ENCODE assay signal across 8 cellular contexts in the genomic region with DNA sequence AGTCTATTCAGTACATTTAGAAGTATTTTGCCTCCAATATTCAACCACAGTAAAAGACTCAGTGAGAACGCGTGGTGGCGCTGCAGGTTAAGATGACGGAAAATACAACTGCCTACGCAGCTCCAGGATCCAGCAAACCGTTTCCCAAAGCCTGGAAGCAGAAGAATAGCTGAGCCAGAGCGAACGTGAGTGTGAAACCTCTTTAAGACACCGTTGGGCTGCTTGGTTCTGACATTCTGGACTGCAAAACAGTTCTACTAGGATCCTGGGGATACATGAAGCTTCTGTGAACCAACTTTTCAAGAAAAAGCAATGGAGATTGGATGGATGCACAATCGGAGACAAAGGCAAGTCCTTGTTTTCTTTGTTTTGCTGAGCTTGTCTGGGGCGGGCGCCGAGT. TPM values are rescaled to one million over a fixed set of nuclear protein-coding genes. Genes with fewer than 3 reads are reported as not detected.
A peak's percentile ranks its signal among the peaks of the same experiment; 100 is the strongest.
DNase-seq lines count a peak whose midpoint lies in the region; ATAC-seq and FAIRE-seq lines count a peak whose summit lies in the region.
"Had no signal": no experiment of that assay in that cellular context is flagged by ENCODE, and none has a peak within 500 bp of the region (broad histone marks: within the 10 kb centered on the region; RNA-seq: fewer than 3 reads in every experiment).

A gene (plus strand): TSS at position 140 of the 400 bp plus-strand sequence. CDS start 173 bp downstream, at position 313.

- H3K27me3 ChIP-seq in HUES64 (ENCODE audit: insufficient read depth, low read length), result no peaks in the 10 kb centered on the region

- WGBS in HUES64, result 44% methylated on average over 13 of the region's 13 CpGs

- H3K9ac ChIP-seq in HUES64 (ENCODE audit: low read depth, low read length), result peak within 1 kb of the TSS; percentile 66

- DNase-seq in iPS DF 4.7 (ENCODE audit: extremely low read depth, low spot score) (peak; percentile 58), superior temporal gyrus (ENCODE audit: extremely low spot score) (peak; percentile 64), LoVo (ENCODE audit: low spot score) (no peak)

- ATAC-seq in HG03432 (IDR thresholded peaks at IDR 0.05; ENCODE audit: unreplicated experiment), result no peak
- no peak for ATAC-seq in GM21717 (IDR thresholded peaks at IDR 0.05; ENCODE audit: unreplicated experiment)

- peak within 1 kb of the TSS; percentile 55 for H3K4me3 ChIP-seq in HUES64 (ENCODE audit: low read length)

- no peaks in the 10 kb centered on the region for H3K36me3 ChIP-seq in HUES64 (ENCODE audit: insufficient read depth, low read length)

- H3K9me3 ChIP-seq in HUES64 (ENCODE audit: insufficient read depth, low read depth, low read length), result peaks cover 7% of the 10 kb centered on the region; the same call in 1 of the 2 replicates

- no peaks in the 10 kb centered on the region for H3K4me1 ChIP-seq in HUES64 (ENCODE audit: insufficient read depth, low read length)

- peak; percentile 54 for FAIRE-seq in TTC549 (lab: Jason Lieb, UNC)
- FAIRE-seq: islet of Langerhans had no signal

- H3K27ac ChIP-seq in HUES64 (ENCODE audit: low read depth, low read length), result no peak within 1 kb of the TSS

RNA-seq across cellular contexts. Expression of the gene that starts here (rescaled TPM):
- 1.2 TPM for polyA plus RNA-seq in HUES64 (2013, experiment 1 of 2)
- polyA plus RNA-seq in HUES64 (2013, experiment 2 of 2), result 1.4 TPM
